ENCODE assay signal across 8 cellular contexts in the genomic region with DNA sequence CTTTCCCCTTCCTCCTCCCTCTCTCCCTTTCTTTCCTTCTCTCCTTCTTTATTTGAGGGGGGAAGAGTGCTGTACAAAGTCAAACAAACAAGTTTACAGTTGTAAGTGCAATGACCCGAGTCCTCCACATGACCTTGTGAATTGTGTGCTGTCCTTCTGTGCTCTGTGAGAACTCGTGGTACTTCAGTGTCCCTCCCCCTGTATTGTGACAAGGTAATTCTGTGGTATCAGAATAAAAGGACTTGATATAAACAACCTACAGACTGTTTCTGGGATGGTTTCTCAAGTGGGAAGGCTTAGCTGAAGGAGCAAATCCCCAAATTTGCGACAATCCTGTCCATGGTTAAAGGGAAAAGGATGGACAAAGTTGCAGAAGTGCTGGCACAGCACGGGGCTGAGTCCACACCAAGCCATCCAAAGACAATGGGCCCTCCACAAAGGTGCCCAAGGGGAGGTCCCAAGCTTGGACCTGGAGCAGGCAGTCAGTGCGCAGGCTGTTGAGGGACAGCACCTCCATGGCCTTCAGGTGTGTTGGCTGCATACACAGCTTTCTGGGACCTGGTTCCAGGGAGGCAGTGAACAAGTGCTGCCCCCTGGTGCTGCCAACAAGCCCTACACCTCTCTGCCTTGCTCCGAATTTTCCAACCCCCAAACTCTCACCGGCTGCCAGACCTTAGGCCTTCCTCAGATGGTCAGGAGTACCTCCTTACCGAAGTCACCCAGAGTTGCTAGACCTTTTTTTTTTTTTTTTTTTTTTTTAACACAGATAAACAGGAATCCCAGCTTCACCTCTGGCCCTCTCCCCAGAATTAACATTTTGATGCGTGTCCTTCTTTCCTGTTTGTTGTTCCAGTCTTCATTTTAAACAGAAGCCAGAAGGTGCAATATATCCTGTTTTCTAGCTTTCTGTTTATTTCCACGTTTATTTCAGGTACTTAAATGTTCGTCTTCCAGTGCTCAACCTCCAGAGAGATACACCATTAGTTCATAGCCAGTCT. TPM values are rescaled to one million over a fixed set of nuclear protein-coding genes. Genes with fewer than 3 reads are reported as not detected.
DNase-seq lines count a peak whose midpoint lies in the region; ATAC-seq and TF ChIP-seq lines count a peak whose summit lies in the region.

No MANE protein-coding gene starts in this region.

- peaks cover 24% of the 10 kb centered on the region for H3K79me2 ChIP-seq in mammary epithelial cell (ENCODE audit: insufficient read depth, low read length)

- H3K27me3 Mint-ChIP-seq in T-helper 17 cell = no peaks in the 10 kb centered on the region

- H3K36me3 ChIP-seq in mammary epithelial cell (ENCODE audit: insufficient read depth, low read length) = no peaks in the 10 kb centered on the region

- CTCF ChIA-PET in mammary epithelial cell (lab: Charles Lee; ENCODE audit: low non-redundant PET) = interaction anchor here (0.7 to 1.1 kb wide), 3 partner anchors 105 to 654 kb away, joined by 14 to 34 read pairs (median 29); no protein-coding TSS in a partner anchor

- peak; percentile 90 for DNase-seq in GM19240 (ENCODE audit: insufficient read length, low spot score)
- DNase-seq in T-helper 17 cell = peak; percentile 50 to 66 (median 58)
- peak; percentile 61 for DNase-seq in mammary epithelial cell
- DNase-seq in left kidney (ENCODE audit: low read depth, low spot score) = peak; percentile 88
- DNase-seq in stimulated activated CD8-positive, alpha-beta memory T cell treated with anti-CD3 and anti-CD28 coated beads, Interleukin-12 subunit alpha, Interleukin-12 subunit beta, amount 100 ng/mL, for 24 hours (ENCODE audit: extremely low read depth) = peak; percentile 35
- no peak for DNase-seq in NOMO-1 treated with DMSO at 0.1 percent for 48 hours (lab: John Stamatoyannopoulos, UW; ENCODE audit: unreplicated experiment)
- DNase-seq in NCI-H2171 (lab: John Stamatoyannopoulos, UW) = no peak

- no peaks in the 10 kb centered on the region for H4K20me1 ChIP-seq in mammary epithelial cell (ENCODE audit: insufficient read depth, low read length)

- H3K27ac Mint-ChIP-seq in T-helper 17 cell = peak overlapping the region; percentile 16

- dilution Hi-C loops in mammary epithelial cell (cut with HindIII; ENCODE audit: low sequenced_read_pairs) = loop anchor here (5.0 kb wide), 1 partner anchor 114 kb away; no protein-coding TSS in a partner anchor

- no peaks in the 10 kb centered on the region for H3K36me3 Mint-ChIP-seq in T-helper 17 cell (ENCODE audit: low read depth)

- no peak overlapping the region for H3K9ac ChIP-seq in mammary epithelial cell (ENCODE audit: insufficient read depth, low read length)

- WGBS in mammary epithelial cell (ENCODE audit: low coverage, missing lambda C conversion rate) = 33% methylated on average over 11 of the region's 11 CpGs

- H3K4me3 ChIP-seq in mammary epithelial cell (replicated peaks in 1 of 3; ENCODE audit: insufficient read depth in 1 of 3, low read depth in 2 of 3, low read length in 3 of 3) = no peak overlapping the region

- no peak for ATAC-seq in T-helper 17 cell
- no peak for ATAC-seq in HG03469 (IDR thresholded peaks at IDR 0.05; ENCODE audit: unreplicated experiment)

- H3K9me3 ChIP-seq in T-helper 17 cell (ENCODE audit: control insufficient read depth, low read length, poor library complexity, severe bottlenecking) (no peaks in the 10 kb centered on the region), mammary epithelial cell (replicated peaks; ENCODE audit: insufficient read depth, low read length) (no peaks in the 10 kb centered on the region)

- peaks cover 29% of the 10 kb centered on the region for H3K4me1 ChIP-seq in mammary epithelial cell (ENCODE audit: insufficient read depth, low read length)

- no peak overlapping the region for H2AFZ ChIP-seq in mammary epithelial cell (ENCODE audit: low read depth, low read length)

- BruUV-seq in mammary epithelial cell (replicated peaks; lab: Mats Ljungman, UMichigan) = no TSS peak

- H3K27me3 ChIP-seq in mammary epithelial cell (ENCODE audit: insufficient read depth, low read length) = no peaks in the 10 kb centered on the region

- peak; percentile 91 to 92 for TF ChIP-seq CTCF in mammary epithelial cell (conservative IDR thresholded peaks at IDR 0.05 in 1 of 2, IDR thresholded peaks at IDR 0.05 in 1 of 2; ENCODE audit: extremely low read depth in 1 of 2, insufficient read depth in 1 of 2, low read depth in 1 of 2, low read length in 2 of 2)

- intact Hi-C loops in mammary epithelial cell (cut with micrococcal nuclease) = loop anchor here (1.0 to 5.0 kb wide), 5 partner anchors 69 to 254 kb away; no protein-coding TSS in a partner anchor

- H3K4me2 ChIP-seq in mammary epithelial cell (ENCODE audit: insufficient read depth, low read depth, low read length) = no peak overlapping the region

- H3K4me3 Mint-ChIP-seq in T-helper 17 cell = peak overlapping the region; percentile 70

- in situ Hi-C loops in mammary epithelial cell (cut with MboI; ENCODE audit: low sequenced_read_pairs in 2 of 2) = loop anchor here (5.0 to 10.0 kb wide), 2 partner anchors 127 to 129 kb away; no protein-coding TSS in a partner anchor

- no peak overlapping the region for H3K27ac ChIP-seq in mammary epithelial cell (ENCODE audit: insufficient read depth, low read depth, low read length)

- H3K4me1 Mint-ChIP-seq in T-helper 17 cell = peaks cover 24% of the 10 kb centered on the region

RNA-seq across cellular contexts. Expression of gene APEH, which starts 2.6 kb away (rescaled TPM):
- 10 to 100 TPM; 61.2 to 71.0 TPM for total RNA-seq in T-helper 17 cell
- total RNA-seq in mammary epithelial cell = 100 to 1,000 TPM; 130 to 183 TPM
- polyA plus RNA-seq in mammary epithelial cell = 188 TPM
- polyA minus RNA-seq in mammary epithelial cell = 270 TPM

RNA-seq across cellular contexts. Expression of gene MST1, which starts 17.7 kb away (rescaled TPM):
- total RNA-seq in T-helper 17 cell = 10 to 100 TPM in 1 of 2 donors, 1 to 10 TPM in 1; 7.5 to 11.3 TPM
- 10 to 100 TPM in 1 of 2 donors, 1 to 10 TPM in 1; 8.3 to 13.6 TPM for total RNA-seq in mammary epithelial cell
- 5.5 TPM for polyA plus RNA-seq in mammary epithelial cell
- polyA minus RNA-seq in mammary epithelial cell = not detected

RNA-seq across cellular contexts. Expression of gene RNF123, which starts 17.8 kb away (rescaled TPM):
- total RNA-seq in T-helper 17 cell (10 to 100 TPM; 37.7 to 45.1 TPM), mammary epithelial cell (10 to 100 TPM; 27.7 to 41.5 TPM)
- polyA plus RNA-seq in mammary epithelial cell = 34.0 TPM
- 54.0 TPM for polyA minus RNA-seq in mammary epithelial cell

RNA-seq across cellular contexts. Expression of gene AMIGO3, which starts 47.9 kb away (rescaled TPM):
- total RNA-seq in T-helper 17 cell = under 1 TPM in 1 of 2 donors, not detected in 1; 0.99 TPM
- under 1 TPM in 1 of 2 donors, not detected in 1; 0.50 TPM for total RNA-seq in mammary epithelial cell
- polyA plus RNA-seq in mammary epithelial cell = not detected
- polyA minus RNA-seq in mammary epithelial cell = 2.1 TPM

RNA-seq across cellular contexts. Expression of gene GMPPB, which starts 52.2 kb away (rescaled TPM):
- total RNA-seq in T-helper 17 cell (10 to 100 TPM; 42.9 to 61.9 TPM), mammary epithelial cell (10 to 100 TPM; 19.2 to 38.4 TPM)
- 40.7 TPM for polyA plus RNA-seq in mammary epithelial cell
- 48.7 TPM for polyA minus RNA-seq in mammary epithelial cell

Comparison
In these comparisons a context has a peak if more than half of its experiments do, and no peak if none do; other contexts are left out.
1. DNase-seq: peak in GM19240 (single experiment), T-helper 17 cell (3 of 3), mammary epithelial cell (single experiment), left kidney (single experiment) and stimulated activated CD8-positive, alpha-beta memory T cell treated with anti-CD3 and anti-CD28 coated beads, Interleukin-12 subunit alpha, Interleukin-12 subunit beta, amount 100 ng/mL, for 24 hours (single experiment); none in NOMO-1 treated with DMSO at 0.1 percent for 48 hours (single experiment) and NCI-H2171 (single experiment).